ENCODE assay signal across 27 cellular contexts in the genomic region with DNA sequence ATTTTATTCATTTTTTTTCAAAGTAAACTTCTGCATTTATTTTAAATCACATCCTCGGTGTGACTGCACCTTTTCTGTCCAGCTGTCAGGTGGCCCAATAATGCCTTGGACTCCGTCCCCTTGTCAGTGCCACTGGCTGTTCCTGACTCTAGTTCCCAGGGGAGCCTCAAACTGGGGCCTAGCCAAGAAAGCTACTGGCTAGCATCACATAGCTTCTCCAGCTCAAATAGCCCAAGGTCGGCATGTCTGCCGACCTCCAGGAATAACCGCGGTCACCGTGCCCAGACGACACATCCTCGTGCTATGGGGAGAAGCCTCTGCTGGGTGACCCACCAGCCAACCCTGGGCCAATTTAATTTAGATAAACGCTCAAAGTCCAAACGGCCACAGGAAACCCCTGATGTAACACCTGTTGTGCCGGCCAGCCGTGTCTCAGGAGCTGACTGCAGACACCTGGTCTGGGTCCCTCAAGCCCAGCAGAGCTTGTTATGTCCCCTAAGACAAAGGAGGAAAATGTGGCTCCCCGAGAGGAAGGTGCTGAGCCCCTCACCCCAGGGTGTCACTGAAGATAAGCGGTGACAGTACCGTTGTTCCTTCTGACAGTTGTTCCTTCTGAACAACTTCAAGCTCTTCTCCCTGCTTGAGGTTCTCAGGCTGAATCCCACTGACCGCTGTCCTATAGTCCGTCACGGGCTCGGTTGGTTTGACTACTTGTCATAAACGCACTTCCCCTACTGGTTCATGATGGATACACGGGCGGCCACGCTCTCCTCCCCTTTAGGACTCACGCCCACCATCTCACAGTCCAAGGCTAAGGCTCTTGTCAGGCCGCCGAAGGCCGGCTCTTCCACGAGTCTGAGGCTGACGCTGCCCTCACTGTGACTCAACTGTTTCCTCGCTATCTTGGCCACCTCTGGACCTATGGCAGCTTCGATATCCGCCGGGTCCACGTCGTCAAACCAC.
DNase-seq lines count a peak whose midpoint lies in the region; ATAC-seq, FAIRE-seq and TF ChIP-seq lines count a peak whose summit lies in the region.
"Had no signal": no experiment of that assay in that cellular context is flagged by ENCODE, and none has a peak within 500 bp of the region (broad histone marks: within the 10 kb centered on the region; RNA-seq: fewer than 3 reads in every experiment).

No MANE protein-coding gene starts in this region.

- no peak overlapping the region for H3K4me3 ChIP-seq in right atrium auricular region
- H3K4me3 ChIP-seq in trophoblast cell (ENCODE audit: low read depth, low read length): no peak overlapping the region
- H3K4me3 ChIP-seq: GM12878, HAP-1, thyroid gland had no signal

- H2BK12ac ChIP-seq in H9 (ENCODE audit: insufficient read length, low read depth, low read length) (no peak overlapping the region), trophoblast cell (ENCODE audit: low read length) (no peak overlapping the region)

- POLR2A ChIA-PET in activated CD4-positive, alpha-beta T cell treated with anti-CD3 and anti-CD28 coated beads for 36 hours (lab: Charles Lee): no interaction called here

- no peak overlapping the region for H2BK20ac ChIP-seq in H9 (ENCODE audit: low read depth, low read length, poor library complexity, severe bottlenecking)

- H4K91ac ChIP-seq in H9 (ENCODE audit: insufficient read length, low read depth, low read length) (no peak overlapping the region), trophoblast cell (ENCODE audit: low read depth, low read length) (no peak overlapping the region)

- H3K27me3 ChIP-seq in H9 (ENCODE audit: insufficient read depth, low read length): no peaks in the 10 kb centered on the region
- H3K27me3 ChIP-seq in right atrium auricular region: no peaks in the 10 kb centered on the region
- no peaks in the 10 kb centered on the region for H3K27me3 ChIP-seq in trophoblast cell (ENCODE audit: insufficient read depth, low read length)
- H3K27me3 ChIP-seq: thyroid gland had no signal

- no peaks in the 10 kb centered on the region for H4K20me1 ChIP-seq in H9 (ENCODE audit: control insufficient read depth, insufficient read depth, insufficient read length)

- H3K36me3 ChIP-seq in right atrium auricular region (no peaks in the 10 kb centered on the region), trophoblast cell (ENCODE audit: control insufficient read depth in 1 of 2, insufficient read depth in 2 of 2, low read length in 2 of 2) (no peaks in the 10 kb centered on the region)
- H3K36me3 ChIP-seq: HAP-1, neutrophil, thyroid gland had no signal

- no peak overlapping the region for H4K5ac ChIP-seq in H9 (ENCODE audit: insufficient read length, low read depth, low read length)

- no peak overlapping the region for H3T11ph ChIP-seq in H9 (ENCODE audit: low read length)

- H3K4ac ChIP-seq in H9 (ENCODE audit: low read depth, low read length) (no peak overlapping the region), trophoblast cell (ENCODE audit: low read depth, low read length) (no peak overlapping the region)

- H3K18ac ChIP-seq in H9 (ENCODE audit: insufficient read length, low read depth, low read length) (no peak overlapping the region), trophoblast cell (ENCODE audit: low read length) (no peak overlapping the region)

- no peak overlapping the region for H3K27ac Mint-ChIP-seq in H9
- H3K27ac Mint-ChIP-seq in stimulated activated memory B cell treated with anti-CD40 and anti-IgM and Interleukin-4, amounts not matched to agents 10 μg/mL and 1 μg/mL and 100 μg/mL, for 72 hours: peak overlapping the region; percentile 2
- no peak overlapping the region for H3K27ac Mint-ChIP-seq in activated CD4-positive, alpha-beta T cell treated with anti-CD3 and anti-CD28 coated beads for 36 hours
- H3K27ac Mint-ChIP-seq: T-helper 2 cell treated with Interferon-gamma antibody and Interleukin-4, amounts not matched to agents 5 μg/mL and 100 μg/mL, for 36 hours had no signal

- no peak for TF ChIP-seq CTCF in H9 (conservative IDR thresholded peaks at IDR 0.05)
- no peak for TF ChIP-seq CTCF in right atrium auricular region (IDR thresholded peaks at IDR 0.05)

- no peak overlapping the region for H3K14ac ChIP-seq in H9 (ENCODE audit: insufficient read depth, low read length)
- no peak overlapping the region for H3K14ac ChIP-seq in trophoblast cell (ENCODE audit: low read length)

- H3K4me1 ChIP-seq in H9 (ENCODE audit: insufficient read depth, low read length) (no peaks in the 10 kb centered on the region), right atrium auricular region (no peaks in the 10 kb centered on the region), trophoblast cell (ENCODE audit: control insufficient read depth in 1 of 2, insufficient read depth in 2 of 2, low read length in 2 of 2) (peaks cover 3% of the 10 kb centered on the region in 2 experiments)
- H3K4me1 ChIP-seq: HAP-1, thyroid gland had no signal

- H3K56ac ChIP-seq in H9 (ENCODE audit: insufficient read length, low read depth, low read length): no peak overlapping the region

- no peak overlapping the region for H4K8ac ChIP-seq in H9 (replicated peaks; ENCODE audit: insufficient read length, low read depth, low read length)
- no peak overlapping the region for H4K8ac ChIP-seq in trophoblast cell (ENCODE audit: low read depth, low read length)

- H3K9me3 ChIP-seq in H9 (ENCODE audit: control insufficient read depth, low read depth, low read length): no peaks in the 10 kb centered on the region
- peaks cover 0 to 11% of the 10 kb centered on the region in 2 donors for H3K9me3 ChIP-seq in right atrium auricular region
- H3K9me3 ChIP-seq in trophoblast cell (ENCODE audit: insufficient read depth, low read depth, low read length): no peaks in the 10 kb centered on the region
- H3K9me3 ChIP-seq: HAP-1, neutrophil, thyroid gland had no signal

- H4K12ac ChIP-seq in trophoblast cell (ENCODE audit: low read depth, low read length): no peak overlapping the region

- H3K4me3 Mint-ChIP-seq in H9: no peak overlapping the region
- H3K4me3 Mint-ChIP-seq in stimulated activated memory B cell treated with anti-CD40 and anti-IgM and Interleukin-4, amounts not matched to agents 10 μg/mL and 1 μg/mL and 100 μg/mL, for 72 hours: no peak overlapping the region
- H3K4me3 Mint-ChIP-seq in activated CD4-positive, alpha-beta T cell treated with anti-CD3 and anti-CD28 coated beads for 36 hours: no peak overlapping the region
- H3K4me3 Mint-ChIP-seq: T-helper 2 cell treated with Interferon-gamma antibody and Interleukin-4, amounts not matched to agents 5 μg/mL and 100 μg/mL, for 36 hours had no signal

- H3K79me1 ChIP-seq in H9 (ENCODE audit: insufficient read depth, low read depth, low read length, poor library complexity, severe bottlenecking): no peaks in the 10 kb centered on the region
- H3K79me1 ChIP-seq in trophoblast cell (ENCODE audit: low read length): no peaks in the 10 kb centered on the region

- no peak overlapping the region for H3K4me2 ChIP-seq in H9 (ENCODE audit: insufficient read depth, insufficient read length, low read length)
- H3K4me2 ChIP-seq in trophoblast cell (ENCODE audit: low read length): no peak overlapping the region

- no peaks in the 10 kb centered on the region for H3K79me2 ChIP-seq in H9 (ENCODE audit: insufficient read depth, low read length)
- H3K79me2 ChIP-seq in trophoblast cell (ENCODE audit: control insufficient read depth, insufficient read depth, low read length, poor library complexity): no peaks in the 10 kb centered on the region

- CTCF ChIA-PET in activated CD4-positive, alpha-beta T cell treated with anti-CD3 and anti-CD28 coated beads for 36 hours (lab: Charles Lee): interaction anchor here (0.8 to 1.8 kb wide), 2 partner anchors 9 to 38 kb away, joined by 3 to 6 read pairs; no protein-coding TSS in a partner anchor

- peaks cover 8 to 16% of the 10 kb centered on the region in 2 experiments for H3K4me1 Mint-ChIP-seq in H9
- peaks cover 23% of the 10 kb centered on the region for H3K4me1 Mint-ChIP-seq in stimulated activated memory B cell treated with anti-CD40 and anti-IgM and Interleukin-4, amounts not matched to agents 10 μg/mL and 1 μg/mL and 100 μg/mL, for 72 hours
- peaks cover 19% of the 10 kb centered on the region for H3K4me1 Mint-ChIP-seq in activated CD4-positive, alpha-beta T cell treated with anti-CD3 and anti-CD28 coated beads for 36 hours

- H2AK5ac ChIP-seq in H9 (ENCODE audit: insufficient read length, low read length) (no peak overlapping the region), trophoblast cell (ENCODE audit: low read length) (no peak overlapping the region)

- no peak overlapping the region for H2BK15ac ChIP-seq in H9 (ENCODE audit: low read depth, low read length)

- FAIRE-seq in RCC 7860 (lab: Jason Lieb, UNC): no peak
- FAIRE-seq: GM12878 had no signal

- no peak overlapping the region for H2BK5ac ChIP-seq in H9 (ENCODE audit: insufficient read length, low read length)
- H2BK5ac ChIP-seq in trophoblast cell (ENCODE audit: low read depth, low read length, poor library complexity): no peak overlapping the region

- H3K36me3 Mint-ChIP-seq in H9 (ENCODE audit: insufficient read depth in 1 of 3, low read depth in 3 of 3): no peaks in the 10 kb centered on the region
- H3K36me3 Mint-ChIP-seq in stimulated activated memory B cell treated with anti-CD40 and anti-IgM and Interleukin-4, amounts not matched to agents 10 μg/mL and 1 μg/mL and 100 μg/mL, for 72 hours: peaks cover 8% of the 10 kb centered on the region
- H3K36me3 Mint-ChIP-seq in activated CD4-positive, alpha-beta T cell treated with anti-CD3 and anti-CD28 coated beads for 36 hours (ENCODE audit: low read depth): peaks cover 4% of the 10 kb centered on the region

- no peaks in the 10 kb centered on the region for H3K9me3 Mint-ChIP-seq in H9
- H3K9me3 Mint-ChIP-seq in stimulated activated memory B cell treated with anti-CD40 and anti-IgM and Interleukin-4, amounts not matched to agents 10 μg/mL and 1 μg/mL and 100 μg/mL, for 72 hours: peaks cover 6% of the 10 kb centered on the region
- H3K9me3 Mint-ChIP-seq in activated CD4-positive, alpha-beta T cell treated with anti-CD3 and anti-CD28 coated beads for 36 hours (ENCODE audit: low read depth): peaks cover 7% of the 10 kb centered on the region

- H3K9ac ChIP-seq in H9 (ENCODE audit: extremely low read depth, insufficient read length, low read length): no peak overlapping the region
- H3K9ac ChIP-seq in trophoblast cell (ENCODE audit: low read length): no peak overlapping the region

- H3K27ac ChIP-seq in H9 (ENCODE audit: insufficient read length, low read depth, low read length): no peak overlapping the region
- H3K27ac ChIP-seq in right atrium auricular region: no peak overlapping the region
- no peak overlapping the region for H3K27ac ChIP-seq in trophoblast cell (ENCODE audit: low read depth, low read length)
- H3K27ac ChIP-seq: neutrophil, thyroid gland had no signal

- H3K27me3 Mint-ChIP-seq in H9 (ENCODE audit: low read depth): no peaks in the 10 kb centered on the region; the same call in 1 of the 2 replicates
- H3K27me3 Mint-ChIP-seq in stimulated activated memory B cell treated with anti-CD40 and anti-IgM and Interleukin-4, amounts not matched to agents 10 μg/mL and 1 μg/mL and 100 μg/mL, for 72 hours: no peaks in the 10 kb centered on the region
- H3K27me3 Mint-ChIP-seq in activated CD4-positive, alpha-beta T cell treated with anti-CD3 and anti-CD28 coated beads for 36 hours: no peaks in the 10 kb centered on the region

- ATAC-seq in stimulated activated memory B cell treated with anti-CD40 and anti-IgM and Interleukin-4, amounts not matched to agents 10 μg/mL and 1 μg/mL and 100 μg/mL, for 72 hours: no peak
- ATAC-seq in activated CD4-positive, alpha-beta T cell treated with anti-CD3 and anti-CD28 coated beads for 36 hours: no peak
- ATAC-seq: GM12878, SK-N-SH treated with all-trans-retinoic acid at 6 μM for 48 hours had no signal

- no peaks in the 10 kb centered on the region for H3K23me2 ChIP-seq in H9 (ENCODE audit: insufficient read length, low read depth, low read length, poor library complexity, severe bottlenecking)

- H2AFZ ChIP-seq in H9 (ENCODE audit: low read length) (no peak overlapping the region), trophoblast cell (ENCODE audit: insufficient read depth, low read length, poor library complexity) (no peak overlapping the region)

- intact Hi-C loops in activated CD4-positive, alpha-beta T cell treated with anti-CD3 and anti-CD28 coated beads for 36 hours (cut with DNase I, micrococcal nuclease): no loop called here

- WGBS in H9 (ENCODE audit: extremely low coverage, insufficient read length, low lambda C conversion rate): no CpG with 5 or more reads among the region's 36 CpGs
- no CpG with 5 or more reads among the region's 36 CpGs for WGBS in trophoblast cell (ENCODE audit: extremely low coverage, insufficient coverage, insufficient read length)

- H2BK120ac ChIP-seq in H9 (ENCODE audit: low read depth, low read length, poor library complexity, severe bottlenecking) (no peak overlapping the region), trophoblast cell (ENCODE audit: insufficient read depth, low read length, poor library complexity) (no peak overlapping the region)

- peak; percentile 33 for DNase-seq in activated CD8-positive, alpha-beta memory T cell treated with anti-CD3 and anti-CD28 coated beads, Interleukin-2, amount 50 U/mL, for 48 hours
- no peak for DNase-seq in activated CD8-positive, alpha-beta memory T cell treated with anti-CD3 and anti-CD28 coated beads, Interleukin-2, amount 50 U/mL, for 4 hours
- peak; percentile 20 for DNase-seq in H9
- DNase-seq in right atrium auricular region (ENCODE audit: low spot score): peak; percentile 58
- no peak for DNase-seq in trophoblast cell
- DNase-seq in RCC 7860 (ENCODE audit: low spot score): no peak
- DNase-seq in activated CD4-positive, alpha-beta T cell treated with anti-CD3 and anti-CD28 coated beads for 36 hours: no peak
- DNase-seq: activated CD4-positive, alpha-beta T cell treated with anti-CD3 and anti-CD28 coated beads, Interleukin-2, amount 50 U/mL, for 1 hour; activated effector memory CD4-positive, alpha-beta T cell treated with Interleukin-2 at 50 U/mL for 16 hours; COR-L47; DMS79 treated with DMSO at 0.1 percent for 48 hours; glutamatergic neuron; kidney glomerular epithelial cell; mesenchymal stem cell; NCI-H1092 treated with DMSO at 0.1 percent for 48 hours; NCI-H1930; NCI-H69; RPMI8226; stimulated activated CD4-positive, alpha-beta T cell treated with anti-CD3 and anti-CD28 coated beads, Interleukin-2, amount 100 ng/mL, for 48 hours; stimulated activated naive CD4-positive, alpha-beta T cell; thyroid gland had no signal

- H3K23ac ChIP-seq in H9 (ENCODE audit: insufficient read length, low read depth, low read length) (no peak overlapping the region), trophoblast cell (ENCODE audit: low read length) (no peak overlapping the region)

Comparison
In these comparisons a context has a peak if more than half of its experiments do, and no peak if none do; other contexts are left out.
1. DNase-seq: peak in activated CD8-positive, alpha-beta memory T cell treated with anti-CD3 and anti-CD28 coated beads, Interleukin-2, amount 50 U/mL, for 48 hours (single experiment), H9 (single experiment) and right atrium auricular region (single experiment); none in activated CD8-positive, alpha-beta memory T cell treated with anti-CD3 and anti-CD28 coated beads, Interleukin-2, amount 50 U/mL, for 4 hours (single experiment), trophoblast cell (0 of 2), RCC 7860 (single experiment) and activated CD4-positive, alpha-beta T cell treated with anti-CD3 and anti-CD28 coated beads for 36 hours (single experiment).